15 cellular contexts compared by ENCODE assay signal in genomic region chr16:6645758-6646423, GRCh38.
DNase-seq lines count a peak whose midpoint lies in the region; ATAC-seq and TF ChIP-seq lines count a peak whose summit lies in the region.
"Had no signal": no experiment of that assay in that cellular context is flagged by ENCODE, and none has a peak within 500 bp of the region (broad histone marks: within the 10 kb centered on the region; RNA-seq: fewer than 3 reads in every experiment).

No MANE protein-coding gene starts in this region.

- H2AFZ ChIP-seq in GM23338 = no peak overlapping the region

- DNase-seq in GM23338 (ENCODE audit: low spot score) (no peak), NCI-H82 treated with DMSO at 0.1 percent for 48 hours (lab: John Stamatoyannopoulos, UW; ENCODE audit: unreplicated experiment) (peak; percentile 56), cerebellum (ENCODE audit: low spot score) (peak; percentile 65), Kasumi-1 (lab: John Stamatoyannopoulos, UW) (no peak), gastrocnemius medialis (no peak), HuH-7.5 (ENCODE audit: low spot score) (no peak)
- DNase-seq: 8988T; CD4-positive, alpha-beta memory T cell; DMS153; DMS79; GF-D8; H9 had no signal

- peaks cover 3% of the 10 kb centered on the region for H3K27me3 Mint-ChIP-seq in GM23338 (ENCODE audit: insufficient read depth, low read depth, poor library complexity)

- no peak for TF ChIP-seq POLR2A in gastrocnemius medialis (IDR thresholded peaks at IDR 0.05)

- intact Hi-C loops in gastrocnemius medialis (cut with DNase I; ENCODE audit: low total_unique reads) = no loop called here

- H3K9me3 Mint-ChIP-seq in GM23338 = no peaks in the 10 kb centered on the region; the same call in 2 of the 3 replicates
- H3K9me3 Mint-ChIP-seq: CD14-positive monocyte, H9 had no signal

- H3K27me3 ChIP-seq in GM23338 (ENCODE audit: insufficient read depth) (no peaks in the 10 kb centered on the region), gastrocnemius medialis (no peaks in the 10 kb centered on the region)

- H3K4me1 ChIP-seq in GM23338 (ENCODE audit: insufficient read depth) (peaks cover 9% of the 10 kb centered on the region), gastrocnemius medialis (no peaks in the 10 kb centered on the region)
- H3K4me1 ChIP-seq: BLaER1 had no signal

- H3K79me2 ChIP-seq in GM23338 (replicated peaks; ENCODE audit: insufficient read depth) = no peaks in the 10 kb centered on the region

- H3K36me3 Mint-ChIP-seq in GM23338 (ENCODE audit: low read depth) = no peaks in the 10 kb centered on the region
- H3K36me3 Mint-ChIP-seq: CD14-positive monocyte; CD4-positive, alpha-beta memory T cell had no signal

- no peak overlapping the region for H3K4me2 ChIP-seq in GM23338
- H3K4me2 ChIP-seq: BLaER1 had no signal

- peaks cover 25% of the 10 kb centered on the region for H3K4me1 Mint-ChIP-seq in GM23338
- H3K4me1 Mint-ChIP-seq: CD14-positive monocyte had no signal

- TF ChIP-seq CTCF in GM23338 (conservative IDR thresholded peaks at IDR 0.05; ENCODE audit: low read depth in 2 of 2) = no peak
- no peak for TF ChIP-seq CTCF in gastrocnemius medialis (IDR thresholded peaks at IDR 0.05 in 4 of 5, conservative IDR thresholded peaks at IDR 0.05 in 1 of 5)

- H4K20me1 ChIP-seq in GM23338 (replicated peaks; ENCODE audit: insufficient read depth) = no peaks in the 10 kb centered on the region
- H4K20me1 ChIP-seq: BLaER1 had no signal

- in situ Hi-C loops in gastrocnemius medialis (cut with MboI; ENCODE audit: low sequenced_read_pairs in 4 of 4) = loop anchor here in 2 of 4 donors (25.0 kb wide), 1 partner anchor 1409 kb away; no protein-coding TSS in a partner anchor

- ATAC-seq in GM23338 (no peak), gastrocnemius medialis (no peak)
- no peak for ATAC-seq in activated CD4-positive, CD25-positive, alpha-beta regulatory T cell treated with anti-CD3 and anti-CD28 coated beads, Interleukin-2, amount 50 U/mL, for 24 hours

- peak overlapping the region; percentile 45; the same call in 1 of the 2 replicates for H3K27ac Mint-ChIP-seq in GM23338
- H3K27ac Mint-ChIP-seq: CD14-positive monocyte; CD4-positive, alpha-beta memory T cell had no signal

- no peaks in the 10 kb centered on the region for H3K9me2 ChIP-seq in GM23338 (ENCODE audit: insufficient read depth)

- H3K4me3 Mint-ChIP-seq in GM23338 = no peak overlapping the region
- H3K4me3 Mint-ChIP-seq: CD14-positive monocyte; CD4-positive, alpha-beta memory T cell; H9 had no signal

- H3K36me3 ChIP-seq in GM23338 (ENCODE audit: insufficient read depth) (no peaks in the 10 kb centered on the region), gastrocnemius medialis (no peaks in the 10 kb centered on the region)
- H3K36me3 ChIP-seq: BLaER1 had no signal

- H3K4me3 ChIP-seq in GM23338 (no peak overlapping the region), gastrocnemius medialis (no peak overlapping the region)
- H3K4me3 ChIP-seq: BLaER1 had no signal

- H3K27ac ChIP-seq in GM23338 (ENCODE audit: low read depth) = no peak overlapping the region
- H3K27ac ChIP-seq in gastrocnemius medialis = no peak overlapping the region
- H3K27ac ChIP-seq: BLaER1 had no signal

- H3K9me3 ChIP-seq in gastrocnemius medialis = no peaks in the 10 kb centered on the region
- H3K9me3 ChIP-seq: BLaER1 had no signal

- no peaks in the 10 kb centered on the region for H3F3A ChIP-seq in GM23338 (replicated peaks; ENCODE audit: low read depth)

TF ChIP-seq in GM23338, 12 proteins besides CTCF, POLR2A, EP300 and RAD21 (continues in another document):
- no peak for TF ChIP-seq CREB1 (CRISPR knock-in tag; IDR thresholded peaks at IDR 0.05; ENCODE audit: low read depth)
- no peak for TF ChIP-seq ETS1 (IDR thresholded peaks at IDR 0.05)
- TF ChIP-seq, protein P1, sequence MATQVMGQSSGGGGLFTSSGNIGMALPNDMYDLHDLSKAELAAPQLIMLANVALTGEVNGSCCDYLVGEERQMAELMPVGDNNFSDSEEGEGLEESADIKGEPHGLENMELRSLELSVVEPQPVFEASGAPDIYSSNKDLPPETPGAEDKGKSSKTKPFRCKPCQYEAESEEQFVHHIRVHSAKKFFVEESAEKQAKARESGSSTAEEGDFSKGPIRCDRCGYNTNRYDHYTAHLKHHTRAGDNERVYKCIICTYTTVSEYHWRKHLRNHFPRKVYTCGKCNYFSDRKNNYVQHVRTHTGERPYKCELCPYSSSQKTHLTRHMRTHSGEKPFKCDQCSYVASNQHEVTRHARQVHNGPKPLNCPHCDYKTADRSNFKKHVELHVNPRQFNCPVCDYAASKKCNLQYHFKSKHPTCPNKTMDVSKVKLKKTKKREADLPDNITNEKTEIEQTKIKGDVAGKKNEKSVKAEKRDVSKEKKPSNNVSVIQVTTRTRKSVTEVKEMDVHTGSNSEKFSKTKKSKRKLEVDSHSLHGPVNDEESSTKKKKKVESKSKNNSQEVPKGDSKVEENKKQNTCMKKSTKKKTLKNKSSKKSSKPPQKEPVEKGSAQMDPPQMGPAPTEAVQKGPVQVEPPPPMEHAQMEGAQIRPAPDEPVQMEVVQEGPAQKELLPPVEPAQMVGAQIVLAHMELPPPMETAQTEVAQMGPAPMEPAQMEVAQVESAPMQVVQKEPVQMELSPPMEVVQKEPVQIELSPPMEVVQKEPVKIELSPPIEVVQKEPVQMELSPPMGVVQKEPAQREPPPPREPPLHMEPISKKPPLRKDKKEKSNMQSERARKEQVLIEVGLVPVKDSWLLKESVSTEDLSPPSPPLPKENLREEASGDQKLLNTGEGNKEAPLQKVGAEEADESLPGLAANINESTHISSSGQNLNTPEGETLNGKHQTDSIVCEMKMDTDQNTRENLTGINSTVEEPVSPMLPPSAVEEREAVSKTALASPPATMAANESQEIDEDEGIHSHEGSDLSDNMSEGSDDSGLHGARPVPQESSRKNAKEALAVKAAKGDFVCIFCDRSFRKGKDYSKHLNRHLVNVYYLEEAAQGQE (IDR thresholded peaks at IDR 0.05; ENCODE audit: unreplicated experiment) = no peak
- TF ChIP-seq EZH2phosphoT487 (IDR thresholded peaks at IDR 0.05; ENCODE audit: unreplicated experiment) = no peak
- no peak for TF ChIP-seq EZH2 (IDR thresholded peaks at IDR 0.05; ENCODE audit: low read depth, unreplicated experiment)
- no peak for TF ChIP-seq NANOG (IDR thresholded peaks at IDR 0.05; ENCODE audit: borderline replicate concordance)
- TF ChIP-seq ZNF114 (CRISPR knock-in tag; IDR thresholded peaks at IDR 0.05) = no peak
- TF ChIP-seq JUNB (IDR thresholded peaks at IDR 0.05; ENCODE audit: unreplicated experiment) = no peak

Comparison
In these comparisons a context has a peak if more than half of its experiments do, and no peak if none do; other contexts are left out.
1. DNase-seq: peak in NCI-H82 treated with DMSO at 0.1 percent for 48 hours (single experiment) and cerebellum (single experiment); none in GM23338 (single experiment), Kasumi-1 (0 of 2), gastrocnemius medialis (0 of 2) and HuH-7.5 (single experiment).